ENCODE assay signal across 1 cellular context in the genomic region with DNA sequence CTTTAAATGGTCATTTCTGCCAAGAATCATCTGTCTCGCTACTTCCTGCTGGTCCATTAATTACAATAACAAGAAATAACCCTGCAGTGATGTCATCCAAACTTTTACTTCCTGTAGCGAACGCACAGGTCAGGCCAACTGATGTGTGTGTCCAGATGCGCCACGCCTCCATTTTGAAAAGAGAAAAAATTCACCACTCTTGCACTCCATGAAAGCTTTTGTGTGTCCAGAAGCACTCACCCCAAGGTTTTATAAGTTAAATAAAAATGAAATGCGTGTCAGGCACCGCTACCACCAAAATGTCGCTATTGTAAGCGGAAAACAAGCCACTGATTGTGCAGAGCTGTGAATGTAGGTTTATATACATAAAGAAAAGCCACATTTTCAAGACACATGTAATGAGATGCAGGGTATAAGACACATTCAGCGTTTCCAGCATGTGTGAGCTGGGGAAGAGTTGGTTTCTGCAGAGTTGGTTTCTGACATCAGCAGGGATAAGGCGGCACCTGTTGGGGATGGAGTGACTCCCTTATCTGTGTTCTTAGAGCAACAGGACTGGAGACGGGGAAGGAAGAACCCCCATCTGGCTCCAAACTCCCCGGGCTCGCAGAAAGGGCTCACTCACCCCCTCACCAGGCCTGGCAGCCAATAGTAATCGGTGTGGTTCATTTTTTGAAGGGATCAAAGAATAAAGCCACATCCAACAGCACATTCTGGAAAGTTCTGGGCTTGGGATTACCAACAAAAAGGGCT.
TF ChIP-seq lines count a peak whose summit lies in the region.

No MANE protein-coding gene starts in this region.

TF ChIP-seq in liver, 16 proteins besides CTCF, POLR2A, EP300 and RAD21 (continued from another document):
- TF ChIP-seq FOXA1 (IDR thresholded peaks at IDR 0.05), result no peak
- TF ChIP-seq NR2F2 (IDR thresholded peaks at IDR 0.05), result peak; percentile 50
- TF ChIP-seq JUND (IDR thresholded peaks at IDR 0.05), result no peak
- TF ChIP-seq, protein P1, sequence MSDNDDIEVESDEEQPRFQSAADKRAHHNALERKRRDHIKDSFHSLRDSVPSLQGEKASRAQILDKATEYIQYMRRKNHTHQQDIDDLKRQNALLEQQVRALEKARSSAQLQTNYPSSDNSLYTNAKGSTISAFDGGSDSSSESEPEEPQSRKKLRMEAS (IDR thresholded peaks at IDR 0.05), result no peak
TF ChIP-seq in liver: peak in this region for 3.
